Comparison of ENCODE assay signal across 8 cellular contexts in the genomic region with DNA sequence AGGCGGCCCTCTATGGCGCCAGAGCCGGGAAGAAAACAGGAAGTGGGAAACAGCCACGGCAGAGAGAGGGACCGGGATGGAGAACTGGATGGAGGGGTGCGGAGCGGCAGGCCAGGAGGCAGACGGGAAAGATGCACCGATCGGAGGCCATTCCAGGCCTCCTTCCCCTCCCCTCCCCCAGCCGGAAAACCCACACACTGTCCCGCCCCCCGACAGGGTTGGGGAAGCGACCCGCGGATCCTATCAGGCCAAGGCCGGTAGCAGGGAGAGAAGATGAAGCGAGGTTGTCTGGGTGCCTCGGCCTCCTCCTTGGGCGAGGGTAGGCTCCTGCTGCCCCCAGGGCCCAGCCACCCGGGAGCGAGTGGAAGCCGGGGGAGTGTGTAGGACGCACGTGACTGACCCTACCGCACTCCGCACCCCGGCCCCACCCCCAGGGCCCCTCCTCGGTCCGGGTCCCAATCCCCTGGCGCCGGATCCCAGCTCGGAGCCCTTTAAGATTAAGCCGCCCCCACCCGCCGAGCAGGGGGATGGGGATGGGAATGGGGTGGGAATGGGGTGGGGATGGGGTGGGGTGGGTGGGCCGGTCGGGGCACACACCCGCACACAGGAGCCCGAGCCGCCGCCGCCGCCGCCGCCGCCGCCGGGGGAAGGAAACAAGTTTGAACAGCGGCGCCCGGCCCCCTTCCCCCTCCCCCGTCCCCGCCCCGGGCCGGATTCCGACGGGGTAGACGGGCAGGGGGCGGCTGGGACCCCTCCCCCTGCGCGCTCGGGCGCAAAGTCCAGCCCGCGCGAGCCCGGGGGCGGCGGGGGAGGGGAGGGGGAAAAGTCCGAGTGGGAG. TPM values are rescaled to one million over a fixed set of nuclear protein-coding genes. Genes with fewer than 3 reads are reported as not detected.
A peak's percentile ranks its signal among the peaks of the same experiment; 100 is the strongest.
DNase-seq lines count a peak whose midpoint lies in the region; ATAC-seq and TF ChIP-seq lines count a peak whose summit lies in the region.

No MANE protein-coding gene starts in this region.

- H3K9ac ChIP-seq in trophoblast cell (ENCODE audit: low read length) = peak overlapping the region; percentile 50

- H3K79me1 ChIP-seq in trophoblast cell (ENCODE audit: low read length) = peaks cover 31% of the 10 kb centered on the region

- H3K27me3 ChIP-seq in cardiac muscle cell (no peaks in the 10 kb centered on the region), trophoblast cell (ENCODE audit: insufficient read depth, low read length) (no peaks in the 10 kb centered on the region)

- H3K14ac ChIP-seq in trophoblast cell (ENCODE audit: low read length) = peak overlapping the region; percentile 97

- ATAC-seq in HG03432 (IDR thresholded peaks at IDR 0.05; ENCODE audit: unreplicated experiment) = peak; percentile 8
- ATAC-seq in GM19467 (IDR thresholded peaks at IDR 0.05; ENCODE audit: unreplicated experiment) = no peak

- peak overlapping the region; percentile 61 for H2BK120ac ChIP-seq in trophoblast cell (ENCODE audit: insufficient read depth, low read length, poor library complexity)

- peak overlapping the region; percentile 93 for H4K91ac ChIP-seq in trophoblast cell (ENCODE audit: low read depth, low read length)

- WGBS in trophoblast cell (ENCODE audit: extremely low coverage, insufficient coverage, insufficient read length) = no CpG with 5 or more reads among the region's 71 CpGs

- H3K27me3 Mint-ChIP-seq in activated naive CD8-positive, alpha-beta T cell = no peaks in the 10 kb centered on the region

- H3K4me1 ChIP-seq in cardiac muscle cell (ENCODE audit: low read depth) (peaks cover 34% of the 10 kb centered on the region), trophoblast cell (ENCODE audit: control insufficient read depth in 1 of 2, insufficient read depth in 2 of 2, low read length in 2 of 2) (peaks cover 18 to 23% of the 10 kb centered on the region in 2 experiments)

- DNase-seq in SK-MEL-5 (ENCODE audit: low read depth, low spot score) (peak; percentile 45), cardiac muscle cell (ENCODE audit: low read depth in 1 of 2, low spot score in 1 of 2) (peak; percentile 65 to 75), trophoblast cell (peak; percentile 20 to 40)
- DNase-seq in NK-92 treated with Interleukin-12 subunit alpha and Interleukin-12 subunit beta, amount 100 ng/mL, for 24 hours (lab: John Stamatoyannopoulos, UW) = no peak

- peak overlapping the region; percentile 96 for H3K4me3 ChIP-seq in cardiac muscle cell
- peak overlapping the region; percentile 99 for H3K4me3 ChIP-seq in trophoblast cell (ENCODE audit: low read depth, low read length)

- in situ Hi-C loops in SK-MEL-5 (cut with HindIII; ENCODE audit: low pct_unique_long_range_greater_than_20kb, low sequenced_read_pairs) = no loop called here

- TF ChIP-seq CTCF in cardiac muscle cell (IDR thresholded peaks at IDR 0.05; ENCODE audit: low read depth, low read length) = no peak

- no peak overlapping the region for H3K23ac ChIP-seq in trophoblast cell (ENCODE audit: low read length)

- H3K9me3 ChIP-seq in cardiac muscle cell (ENCODE audit: low read depth) (no peaks in the 10 kb centered on the region), trophoblast cell (ENCODE audit: insufficient read depth, low read depth, low read length) (no peaks in the 10 kb centered on the region)

- H3K18ac ChIP-seq in trophoblast cell (ENCODE audit: low read length) = peak overlapping the region; percentile 69

- peak overlapping the region; percentile 98 for H3K4me3 Mint-ChIP-seq in activated naive CD8-positive, alpha-beta T cell

- H3K79me2 ChIP-seq in trophoblast cell (ENCODE audit: control insufficient read depth, insufficient read depth, low read length, poor library complexity) = peaks cover 32% of the 10 kb centered on the region

- TF ChIP-seq POLR2A in GM10847 (IDR thresholded peaks at IDR 0.05; ENCODE audit: extremely low read depth, insufficient read length) = peak; percentile 20

- H2AK5ac ChIP-seq in trophoblast cell (ENCODE audit: low read length) = peak overlapping the region; percentile 98

- peak overlapping the region; percentile 46 for H2BK12ac ChIP-seq in trophoblast cell (ENCODE audit: low read length)

- no peaks in the 10 kb centered on the region for H3K9me3 Mint-ChIP-seq in activated naive CD8-positive, alpha-beta T cell (ENCODE audit: low read depth)

- H3K4me2 ChIP-seq in trophoblast cell (ENCODE audit: low read length) = peak overlapping the region; percentile 75

- peak overlapping the region; percentile 73 for H3K4ac ChIP-seq in trophoblast cell (ENCODE audit: low read depth, low read length)

- H3K27ac ChIP-seq in cardiac muscle cell (peak overlapping the region; percentile 95), trophoblast cell (ENCODE audit: low read depth, low read length) (peak overlapping the region; percentile 96)

- H3K36me3 ChIP-seq in cardiac muscle cell = no peaks in the 10 kb centered on the region
- H3K36me3 ChIP-seq in trophoblast cell (ENCODE audit: control insufficient read depth in 1 of 2, insufficient read depth in 2 of 2, low read length in 2 of 2) = peaks cover 24 to 35% of the 10 kb centered on the region in 2 experiments

- H2BK5ac ChIP-seq in trophoblast cell (ENCODE audit: low read depth, low read length, poor library complexity) = peak overlapping the region; percentile 10

- peaks cover 20% of the 10 kb centered on the region for H3K4me1 Mint-ChIP-seq in activated naive CD8-positive, alpha-beta T cell (ENCODE audit: low read depth)

- peak overlapping the region; percentile 87 for H4K12ac ChIP-seq in trophoblast cell (ENCODE audit: low read depth, low read length)

- H3K36me3 Mint-ChIP-seq in activated naive CD8-positive, alpha-beta T cell = no peaks in the 10 kb centered on the region

- peak overlapping the region; percentile 83 for H4K8ac ChIP-seq in trophoblast cell (ENCODE audit: low read depth, low read length)

- peak overlapping the region; percentile 98 for H3K27ac Mint-ChIP-seq in activated naive CD8-positive, alpha-beta T cell

- peak overlapping the region; percentile 69 for H2AFZ ChIP-seq in trophoblast cell (ENCODE audit: insufficient read depth, low read length, poor library complexity)

RNA-seq across cellular contexts. Expression of a gene that starts 1.5 kb away (rescaled TPM):
- 25.5 and 32.7 TPM in 2 replicates for total RNA-seq in SK-MEL-5 (2014; rRNA removed; shearing (Covaris generic))
- 54.7 and 70.1 TPM in 2 replicates for polyA plus RNA-seq in SK-MEL-5 (2015; cell fraction: cytosol; rRNA removed)
- polyA plus RNA-seq in SK-MEL-5 (2015; cell fraction: nucleus; rRNA removed) = 72.6 and 77.6 TPM in 2 replicates
- total RNA-seq in cardiac muscle cell = 97.6 and 108 TPM in 2 replicates
- polyA plus RNA-seq in cardiac muscle cell = 25.1 and 25.4 TPM in 2 replicates
- 49.3 and 50.2 TPM in 2 replicates for polyA plus RNA-seq in trophoblast cell (2013)

RNA-seq across cellular contexts. Expression of a gene that starts 11.1 kb away (rescaled TPM):
- total RNA-seq in SK-MEL-5 (2014; rRNA removed; shearing (Covaris generic)) = 18.7 and 19.0 TPM in 2 replicates
- 78.8 and 95.5 TPM in 2 replicates for polyA plus RNA-seq in SK-MEL-5 (2015; cell fraction: cytosol; rRNA removed)
- 30.7 and 59.6 TPM in 2 replicates for polyA plus RNA-seq in SK-MEL-5 (2015; cell fraction: nucleus; rRNA removed)
- total RNA-seq in cardiac muscle cell = 28.0 and 33.2 TPM in 2 replicates
- 35.3 and 40.2 TPM in 2 replicates for polyA plus RNA-seq in cardiac muscle cell
- 77.6 and 78.9 TPM in 2 replicates for polyA plus RNA-seq in trophoblast cell (2013)

RNA-seq across cellular contexts. Expression of a gene that starts 15.6 kb away (rescaled TPM):
- 5.2 and 11.3 TPM in 2 replicates for total RNA-seq in SK-MEL-5 (2014; rRNA removed; shearing (Covaris generic))
- 45.4 and 60.9 TPM in 2 replicates for polyA plus RNA-seq in SK-MEL-5 (2015; cell fraction: cytosol; rRNA removed)
- polyA plus RNA-seq in SK-MEL-5 (2015; cell fraction: nucleus; rRNA removed) = 36.8 and 45.9 TPM in 2 replicates
- 55.5 and 62.9 TPM in 2 replicates for total RNA-seq in cardiac muscle cell
- 18.1 and 18.7 TPM in 2 replicates for polyA plus RNA-seq in cardiac muscle cell
- 36.7 and 39.1 TPM in 2 replicates for polyA plus RNA-seq in trophoblast cell (2013)

RNA-seq across cellular contexts. Expression of a gene that starts 33.4 kb away (rescaled TPM):
- 6.8 and 8.9 TPM in 2 replicates for total RNA-seq in SK-MEL-5 (2014; rRNA removed; shearing (Covaris generic))
- polyA plus RNA-seq in SK-MEL-5 (2015; cell fraction: cytosol; rRNA removed) = 7.1 TPM in 2 replicates
- polyA plus RNA-seq in SK-MEL-5 (2015; cell fraction: nucleus; rRNA removed) = 5.5 and 8.1 TPM in 2 replicates
- 8.8 and 13.0 TPM in 2 replicates for total RNA-seq in cardiac muscle cell
- 9.2 and 10.1 TPM in 2 replicates for polyA plus RNA-seq in cardiac muscle cell
- polyA plus RNA-seq in trophoblast cell (2013) = 6.7 and 6.9 TPM in 2 replicates

RNA-seq across cellular contexts. Expression of a gene that starts 36.0 kb away (rescaled TPM):
- 19.5 and 23.9 TPM in 2 replicates for total RNA-seq in SK-MEL-5 (2014; rRNA removed; shearing (Covaris generic))
- polyA plus RNA-seq in SK-MEL-5 (2015; cell fraction: cytosol; rRNA removed) = 20.8 and 22.6 TPM in 2 replicates
- polyA plus RNA-seq in SK-MEL-5 (2015; cell fraction: nucleus; rRNA removed) = 16.3 and 22.0 TPM in 2 replicates
- total RNA-seq in cardiac muscle cell = 69.7 and 71.6 TPM in 2 replicates
- polyA plus RNA-seq in cardiac muscle cell = 46.0 and 58.2 TPM in 2 replicates
- polyA plus RNA-seq in trophoblast cell (2013) = 44.2 and 47.8 TPM in 2 replicates
